ENCODE assay signal across 9 cellular contexts in genomic region chr4:153471691-153472080, GRCh38. TPM values are rescaled to one million over a fixed set of nuclear protein-coding genes. Genes with fewer than 3 reads are reported as not detected.
A peak's percentile ranks its signal among the peaks of the same experiment; 100 is the strongest.
DNase-seq lines count a peak whose midpoint lies in the region; ATAC-seq, FAIRE-seq and TF ChIP-seq lines count a peak whose summit lies in the region.
"Had no signal": no experiment of that assay in that cellular context is flagged by ENCODE, and none has a peak within 500 bp of the region (broad histone marks: within the 10 kb centered on the region; RNA-seq: fewer than 3 reads in every experiment).

No MANE protein-coding gene starts in this region.

- 28 to 33% methylated on average over 5 of the region's 5 CpGs for WGBS in pancreas, 2 donors

- peak overlapping the region in 1 of 4 donors; percentile 17 for H3K4me3 ChIP-seq in pancreas

- peak; percentile 53 for DNase-seq in activated CD4-positive, alpha-beta T cell treated with anti-CD3 and anti-CD28 coated beads, Interleukin-2, amount 50 U/mL, for 1 hour
- no peak for DNase-seq in pancreas
- DNase-seq in left colon: no peak
- DNase-seq in SHP77 (lab: John Stamatoyannopoulos, UW): no peak
- DNase-seq in retina: no peak
- DNase-seq in NCI-H524 treated with DMSO at 0.1 percent for 48 hours (lab: John Stamatoyannopoulos, UW): no peak

- FAIRE-seq in pancreas (lab: Jason Lieb, UNC): no peak
- FAIRE-seq: colon had no signal

- ATAC-seq in GM18873 (IDR thresholded peaks at IDR 0.05; ENCODE audit: low FRiP score, unreplicated experiment) (peak; percentile 33), HG03097 (IDR thresholded peaks at IDR 0.05; ENCODE audit: low FRiP score, unreplicated experiment) (peak; percentile 23), pancreas (peak; percentile 29 to 47 (median 33)), left colon (no peak)

- intact Hi-C loops in pancreas (cut with DNase I): loop anchor here in 1 of 3 donors (10.0 kb wide), 1 partner anchor 53 kb away; no protein-coding TSS in a partner anchor
- intact Hi-C loops in left colon (cut with DNase I, micrococcal nuclease): no loop called here

- peaks cover 0 to 15% (median 0%) of the 10 kb centered on the region in 3 donors for H3K36me3 ChIP-seq in pancreas

- H3K9me3 ChIP-seq in pancreas: no peaks in the 10 kb centered on the region

- TF ChIP-seq CTCF in pancreas (IDR thresholded peaks at IDR 0.05): no peak

- H3K27ac ChIP-seq in pancreas: peak overlapping the region in 3 of 4 donors; percentile 2 to 60 (median 57)

- no peaks in the 10 kb centered on the region for H3K27me3 ChIP-seq in pancreas

- peaks cover 12 to 43% (median 17%) of the 10 kb centered on the region in 3 donors for H3K4me1 ChIP-seq in pancreas

RNA-seq across cellular contexts. Expression of gene TMEM131L, which starts 5.5 kb away (rescaled TPM):
- 10 to 100 TPM; 17.0 to 29.5 (median 25.0) TPM for total RNA-seq in pancreas
- polyA plus RNA-seq in pancreas: 10 to 100 TPM in 1 of 2 donors, 1 to 10 TPM in 1; 9.4 to 11.2 TPM
- 1 to 10 TPM; 3.6 to 8.0 TPM for total RNA-seq in left colon
